In genomic region chr3:133759740-133760069, GRCh38 we compare ENCODE assay signal across 2 cellular contexts.
TF ChIP-seq lines count a peak whose summit lies in the region.

No MANE protein-coding gene starts in this region.

TF ChIP-seq in HepG2, 621 proteins besides CTCF, POLR2A, EP300 and RAD21:
- TF ChIP-seq CC2D1A (CRISPR knock-in tag; IDR thresholded peaks at IDR 0.05) (no peak), AGO2 (optimal IDR thresholded peaks at IDR 0.05; ENCODE audit: low read depth, low read length) (peak; percentile 78), POLR2AphosphoS5 (IDR thresholded peaks at IDR 0.05; ENCODE audit: low read depth, low read length) (peak; percentile 26), RBFOX2 (IDR thresholded peaks at IDR 0.05; ENCODE audit: low read depth, low read length) (peak; percentile 75)

TF ChIP-seq in K562, 482 proteins besides CTCF, POLR2A, EP300 and RAD21:
- no peak for TF ChIP-seq GTF3C2 (IDR thresholded peaks at IDR 0.05; ENCODE audit: borderline replicate concordance, extremely low read depth, insufficient read length)
- TF ChIP-seq PBX2 (CRISPR knock-in tag; IDR thresholded peaks at IDR 0.05; ENCODE audit: low read depth) = no peak
- TF ChIP-seq PBX2 (tag; conservative IDR thresholded peaks at IDR 0.05; ENCODE audit: low read depth) = 0 out of 2 replicates have a peak, but pooled peaks have one; percentile 5
- peak; percentile 45 for TF ChIP-seq MEIS2 (IDR thresholded peaks at IDR 0.05; ENCODE audit: partially characterized antibody)
